ENCODE assay signal across 8 cellular contexts in the genomic region with DNA sequence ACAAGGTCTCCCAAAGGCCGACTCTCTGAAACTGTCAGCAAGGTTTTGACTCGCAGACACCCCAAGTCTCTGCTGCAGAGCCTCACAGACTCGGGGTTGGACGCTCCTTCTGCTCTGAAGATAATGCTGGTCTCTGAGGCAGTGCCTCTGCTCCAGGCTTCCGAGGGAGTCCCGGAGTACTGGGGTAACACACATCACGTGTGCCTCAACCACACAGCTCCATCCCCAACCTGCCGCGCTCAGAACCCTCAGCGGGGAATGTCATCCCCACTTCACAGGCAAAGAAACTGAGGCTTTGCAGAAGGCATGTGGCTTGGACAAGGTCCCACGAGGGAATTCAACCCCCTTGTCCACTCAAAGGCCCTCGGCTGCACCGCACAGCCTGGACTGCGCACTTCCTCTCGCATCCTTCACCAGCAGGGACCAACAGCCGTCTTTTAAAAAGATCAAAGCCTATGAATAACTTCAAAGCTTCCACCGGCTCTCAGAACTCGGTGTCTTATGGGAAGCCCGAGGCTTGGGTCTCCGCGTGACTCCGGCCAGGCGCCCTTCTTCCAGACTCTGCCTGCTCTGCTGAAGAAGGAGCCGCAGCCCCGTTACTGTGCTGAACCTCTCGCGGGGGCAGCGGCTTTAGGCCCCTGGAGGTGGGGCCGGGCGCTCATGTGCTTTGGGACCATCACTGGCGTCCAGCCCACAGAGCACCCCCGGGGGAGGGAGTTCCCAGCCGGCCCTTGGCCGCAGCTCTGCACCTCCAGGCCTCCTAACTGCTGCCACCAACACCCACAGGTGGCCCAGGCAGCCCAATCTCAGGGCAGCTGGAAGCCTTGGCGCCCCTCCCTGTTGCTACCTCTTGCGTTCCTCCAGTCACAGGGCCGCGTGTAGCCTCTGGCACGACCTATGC. TPM values are rescaled to one million over a fixed set of nuclear protein-coding genes. Genes with fewer than 3 reads are reported as not detected.
DNase-seq lines count a peak whose midpoint lies in the region; ATAC-seq, FAIRE-seq and TF ChIP-seq lines count a peak whose summit lies in the region.

No MANE protein-coding gene starts in this region.

- no peaks in the 10 kb centered on the region for H3K36me3 ChIP-seq in K562 (ENCODE audit: control insufficient read depth, insufficient read depth, low read length)
- no peaks in the 10 kb centered on the region for H3K36me3 ChIP-seq in liver (ENCODE audit: control insufficient read depth in 4 of 4, insufficient read depth in 3 of 4, low read depth in 1 of 4, low read length in 3 of 4)
- H3K36me3 ChIP-seq in testis (ENCODE audit: low read depth, missing control alignments) = no peaks in the 10 kb centered on the region

- H4K20me1 ChIP-seq in K562 (replicated peaks; ENCODE audit: control insufficient read depth, insufficient read depth, low read length) = peaks cover 7% of the 10 kb centered on the region; the same call in 1 of the 2 replicates

- H3K4me1 ChIP-seq in K562 (replicated peaks in 1 of 2; ENCODE audit: control insufficient read depth in 2 of 2, insufficient read depth in 2 of 2, low read length in 2 of 2) (peaks cover 0 to 77% of the 10 kb centered on the region in 2 experiments; a peak in 2 of 5 replicates), liver (ENCODE audit: control insufficient read depth in 4 of 4, insufficient read depth in 4 of 4, low read length in 3 of 4) (peaks cover 0 to 19% (median 2%) of the 10 kb centered on the region in 4 donors), testis (peaks cover 36% of the 10 kb centered on the region)

- no peak; the same call in 2 of the 3 replicates for ATAC-seq in K562
- ATAC-seq in HG02870 (IDR thresholded peaks at IDR 0.05; ENCODE audit: unreplicated experiment) = no peak
- ATAC-seq in HG02678 (IDR thresholded peaks at IDR 0.05; ENCODE audit: unreplicated experiment) = no peak

- no peaks in the 10 kb centered on the region for H3K9me3 ChIP-seq in K562 (replicated peaks; ENCODE audit: control insufficient read depth, insufficient read depth, low read depth, low read length)
- no peaks in the 10 kb centered on the region for H3K9me3 ChIP-seq in liver (ENCODE audit: control insufficient read depth in 4 of 4, low read length in 3 of 4)
- H3K9me3 ChIP-seq in testis = no peaks in the 10 kb centered on the region

- H3K4me1 Mint-ChIP-seq in activated CD4-positive, alpha-beta T cell treated with anti-CD3 and anti-CD28 coated beads, Interleukin-2, amount 10 ng/mL, durations not matched to agents 24 days and 14 days = peaks cover 36% of the 10 kb centered on the region

- WGBS in K562 (ENCODE audit: insufficient coverage, low coverage, missing lambda C conversion rate) = 30% methylated on average over 35 of the region's 39 CpGs
- 70% methylated on average over 39 of the region's 39 CpGs for WGBS in liver
- WGBS in testis, 2 donors = 45 to 60% methylated on average over 26 to 39 of the region's 39 CpGs

- H3K4me2 ChIP-seq in K562 (ENCODE audit: insufficient read depth, low read length) = no peak overlapping the region

- H3K4me3 ChIP-seq in K562 (no peak overlapping the region), liver (ENCODE audit: low read depth in 1 of 3, low read length in 3 of 3) (peak overlapping the region in 2 of 3 donors; percentile 54), testis (peak overlapping the region; percentile 57 to 72)

- no peak for FAIRE-seq in K562 (lab: Jason Lieb, UNC)

- intact Hi-C loops in activated CD4-positive, alpha-beta T cell treated with anti-CD3 and anti-CD28 coated beads, Interleukin-2, amount 10 ng/mL, durations not matched to agents 24 days and 14 days (cut with micrococcal nuclease) = loop anchor here (1.0 to 2.0 kb wide), 3 partner anchors 8 to 77 kb away; a partner anchor contains a TSS
- intact Hi-C loops in K562 (cut with micrococcal nuclease) (no loop called here), testis (cut with DNase I; ENCODE audit: low total_unique reads) (loop anchor here (10.0 kb wide), 1 partner anchor 79 kb away; a partner anchor contains a TSS)

- no peaks in the 10 kb centered on the region for H3K79me2 ChIP-seq in K562 (ENCODE audit: control insufficient read depth, insufficient read depth, low read length)

- no peak for TF ChIP-seq POLR2A in K562 (conservative IDR thresholded peaks at IDR 0.05)
- TF ChIP-seq POLR2A in testis (IDR thresholded peaks at IDR 0.05) = no peak

- peak overlapping the region; percentile 94 for H3K27ac Mint-ChIP-seq in activated CD4-positive, alpha-beta T cell treated with anti-CD3 and anti-CD28 coated beads, Interleukin-2, amount 10 ng/mL, durations not matched to agents 24 days and 14 days

- no peak for TF ChIP-seq EP300 in K562 (IDR thresholded peaks at IDR 0.05; ENCODE audit: low read length)

- H3K9me3 Mint-ChIP-seq in activated CD4-positive, alpha-beta T cell treated with anti-CD3 and anti-CD28 coated beads, Interleukin-2, amount 10 ng/mL, durations not matched to agents 24 days and 14 days = no peaks in the 10 kb centered on the region

- no TSS peak for BruUV-seq in K562 (replicated peaks; lab: Mats Ljungman, UMichigan)

- peak overlapping the region; percentile 100 for H3K4me3 Mint-ChIP-seq in activated CD4-positive, alpha-beta T cell treated with anti-CD3 and anti-CD28 coated beads, Interleukin-2, amount 10 ng/mL, durations not matched to agents 24 days and 14 days

- H3K9ac ChIP-seq in K562 (ENCODE audit: insufficient read depth in 1 of 2, low read depth in 2 of 2, low read length in 2 of 2) (no peak overlapping the region; a peak in 1 of 4 replicates), liver (ENCODE audit: low read depth in 1 of 2, low read length in 2 of 2) (peak overlapping the region in 1 of 2 donors; percentile 18)

- TF ChIP-seq RAD21 in K562 (CRISPR knock-in tag; conservative IDR thresholded peaks at IDR 0.05 in 1 of 2, IDR thresholded peaks at IDR 0.05 in 1 of 2) (no peak), liver (IDR thresholded peaks at IDR 0.05) (no peak)

- H3K27me3 ChIP-seq in K562 (ENCODE audit: control insufficient read depth in 2 of 2, insufficient read depth in 2 of 2, low read length in 2 of 2) (peaks cover 18 to 61% of the 10 kb centered on the region in 2 experiments; a peak in 4 of 5 replicates), liver (ENCODE audit: control insufficient read depth in 4 of 4, insufficient read depth in 4 of 4, low read length in 3 of 4) (no peaks in the 10 kb centered on the region), testis (no peaks in the 10 kb centered on the region)

- peak; percentile 80 for DNase-seq in activated CD4-positive, alpha-beta T cell treated with anti-CD3 and anti-CD28 coated beads, Interleukin-2, amount 10 ng/mL, durations not matched to agents 24 days and 14 days
- DNase-seq in activated CD4-positive, alpha-beta T cell treated with anti-CD3 and anti-CD28 coated beads, Interleukin-2, amount 50 U/mL, for 1 hour = no peak
- peak in 2 of 4 experiments; percentile 53 to 55 for DNase-seq in K562 (ENCODE audit: extremely low read depth in 1 of 4, low spot score in 3 of 4)
- no peak for DNase-seq in testis
- DNase-seq in H4 (ENCODE audit: low spot score) = no peak

- in situ Hi-C loops in K562 (cut with MboI) = no loop called here

- H3K27ac ChIP-seq in K562 (ENCODE audit: extremely low read depth, low read depth, low read length) = no peak overlapping the region
- H3K27ac ChIP-seq in liver (ENCODE audit: low read depth in 1 of 2, low read length in 2 of 2) = peak overlapping the region; percentile 29 to 80
- H3K27ac ChIP-seq in testis = peak overlapping the region; percentile 88 to 90

- H3K9me1 ChIP-seq in K562 (ENCODE audit: control insufficient read depth, insufficient read depth, low read length) = no peaks in the 10 kb centered on the region

- CTCF ChIA-PET in K562 (lab: Yijun Ruan, JAX; ENCODE audit: low intra/inter-chr PET ratio) = no interaction called here

- H3K36me3 Mint-ChIP-seq in activated CD4-positive, alpha-beta T cell treated with anti-CD3 and anti-CD28 coated beads, Interleukin-2, amount 10 ng/mL, durations not matched to agents 24 days and 14 days (ENCODE audit: low read depth) = peaks cover 38% of the 10 kb centered on the region

- no peaks in the 10 kb centered on the region for H3K27me3 Mint-ChIP-seq in activated CD4-positive, alpha-beta T cell treated with anti-CD3 and anti-CD28 coated beads, Interleukin-2, amount 10 ng/mL, durations not matched to agents 24 days and 14 days

- no peak overlapping the region for H2AFZ ChIP-seq in K562 (ENCODE audit: low read depth, low read length)

- POLR2A ChIA-PET in K562 (lab: Yijun Ruan, JAX) = interaction anchor here (0.6 kb wide), 1 partner anchor 76 kb away, joined by 3 read pairs; no protein-coding TSS in a partner anchor

- TF ChIP-seq CTCF in K562 (IDR thresholded peaks at IDR 0.05 in 2 of 3, conservative IDR thresholded peaks at IDR 0.05 in 1 of 3; ENCODE audit: insufficient read depth in 2 of 3, low read depth in 1 of 3, low read length in 3 of 3) (no peak), liver (IDR thresholded peaks at IDR 0.05; ENCODE audit: low read depth, low read length, missing input control) (no peak), testis (IDR thresholded peaks at IDR 0.05) (no peak)

RNA-seq across cellular contexts. Expression of a gene that starts 2.2 kb away (rescaled TPM):
- total RNA-seq in activated CD4-positive, alpha-beta T cell treated with anti-CD3 and anti-CD28 coated beads, Interleukin-2, amount 10 ng/mL, durations not matched to agents 24 days and 14 days = 19.9 and 20.8 TPM in 2 replicates
- total RNA-seq in K562 (2011; cell fraction: chromatin; rRNA removed; ENCODE audit: low replicate concordance) = not detected in 2 replicates
- total RNA-seq in K562 (2011; cell fraction: nucleolus; rRNA removed) = not detected in 2 replicates
- total RNA-seq in K562 (2011; cell fraction: nucleoplasm; rRNA removed) = not detected in 2 replicates
- not detected in 2 replicates for total RNA-seq in K562 (2014; rRNA removed)
- not detected in 2 replicates for total RNA-seq in K562 (2014; rRNA removed; fragmentation: Illumina TruSeq; extraction: Trizol)
- total RNA-seq in K562 (2015; rRNA removed; fragmentation: Illumina TruSeq; extraction: Trizol) = not detected in 2 replicates
- 0.18 TPM in 1 of 2 replicates, not detected in the other for total RNA-seq in K562 (2021)
- polyA plus RNA-seq in K562 (2011; rRNA removed) = not detected in 2 replicates
- polyA plus RNA-seq in K562 (2011; cell fraction: cytosol; rRNA removed) = not detected in 2 replicates
- not detected in 2 replicates for polyA plus RNA-seq in K562 (2011; cell fraction: nucleus; rRNA removed)
- 0.09 and 0.29 TPM in 2 replicates for polyA plus RNA-seq in K562 (2012)
- not detected in 2 replicates for polyA plus RNA-seq in K562 (2014; fragmentation: Illumina TruSeq; extraction: Trizol)
- under 1 TPM in 1 of 2 experiments, not detected in 1; 0.04 TPM for polyA plus RNA-seq in K562 (2014; fragmentation: Nextera tagmentation; extraction: Ambion mirVana)
- not detected in 2 replicates for polyA plus RNA-seq in K562 (2014; rRNA removed)
- not detected in 2 replicates for polyA minus RNA-seq in K562 (2011; rRNA and poly(A)+ RNA removed)
- not detected in 2 replicates for polyA minus RNA-seq in K562 (2011; cell fraction: cytosol; rRNA and poly(A)+ RNA removed)
- polyA minus RNA-seq in K562 (2011; cell fraction: nucleus; rRNA and poly(A)+ RNA removed) = not detected in 2 replicates
- total RNA-seq in liver = 10 to 100 TPM in 1 of 2 donors, 1 to 10 TPM in 1; 3.5 to 11.7 TPM
- polyA plus RNA-seq in liver = 10 to 100 TPM in 1 of 2 donors, 1 to 10 TPM in 1; 9.8 to 14.4 TPM
- total RNA-seq in testis = 10 to 100 TPM; 19.4 to 21.4 TPM
- 13.7 TPM for polyA plus RNA-seq in testis (ENCODE audit: insufficient read depth, low read depth, low replicate concordance)
- not detected in 2 replicates for total RNA-seq in H4 (2014; rRNA removed; shearing (Covaris generic))

RNA-seq across cellular contexts. Expression of a gene that starts 42.5 kb away (rescaled TPM):
- total RNA-seq in activated CD4-positive, alpha-beta T cell treated with anti-CD3 and anti-CD28 coated beads, Interleukin-2, amount 10 ng/mL, durations not matched to agents 24 days and 14 days = 91.4 and 101 TPM in 2 replicates
- 105 and 266 TPM in 2 replicates for total RNA-seq in K562 (2011; cell fraction: chromatin; rRNA removed; ENCODE audit: low replicate concordance)
- 180 and 212 TPM in 2 replicates for total RNA-seq in K562 (2011; cell fraction: nucleolus; rRNA removed)
- total RNA-seq in K562 (2011; cell fraction: nucleoplasm; rRNA removed) = 109 and 112 TPM in 2 replicates
- total RNA-seq in K562 (2014; rRNA removed) (35.1 and 47.4 TPM in 2 replicates), K562 (2014; rRNA removed; fragmentation: Illumina TruSeq; extraction: Trizol) (1.7 and 3.0 TPM in 2 replicates), K562 (2015; rRNA removed; fragmentation: Illumina TruSeq; extraction: Trizol) (21.2 and 21.9 TPM in 2 replicates), K562 (2021) (77.4 and 91.8 TPM in 2 replicates), liver (10 to 100 TPM; 12.9 to 14.6 TPM), testis (10 to 100 TPM; 45.2 to 46.0 TPM)
- polyA plus RNA-seq in K562 (2011; rRNA removed) (14.5 and 24.6 TPM in 2 replicates), K562 (2014; fragmentation: Illumina TruSeq; extraction: Trizol) (8.2 and 29.3 TPM in 2 replicates), K562 (2014; fragmentation: Nextera tagmentation; extraction: Ambion mirVana) (1 to 10 TPM in 1 of 2 experiments, under 1 TPM in 1; 0.51 to 1.4 TPM), K562 (2014; rRNA removed) (60.2 and 63.2 TPM in 2 replicates), liver (10 to 100 TPM; 17.8 to 19.3 TPM), testis (ENCODE audit: insufficient read depth, low read depth, low replicate concordance) (25.7 TPM)
- polyA plus RNA-seq in K562 (2011; cell fraction: cytosol; rRNA removed) = 19.9 and 53.3 TPM in 2 replicates
- 229 and 359 TPM in 2 replicates for polyA plus RNA-seq in K562 (2011; cell fraction: nucleus; rRNA removed)
- 48.2 and 53.0 TPM in 2 replicates for polyA plus RNA-seq in K562 (2012)
- polyA minus RNA-seq in K562 (2011; rRNA and poly(A)+ RNA removed) = 5.7 and 6.3 TPM in 2 replicates
- polyA minus RNA-seq in K562 (2011; cell fraction: cytosol; rRNA and poly(A)+ RNA removed) = 24.3 and 30.0 TPM in 2 replicates
- 48.3 and 54.8 TPM in 2 replicates for polyA minus RNA-seq in K562 (2011; cell fraction: nucleus; rRNA and poly(A)+ RNA removed)
- total RNA-seq in H4 (2014; rRNA removed; shearing (Covaris generic)) = 3.6 and 4.8 TPM in 2 replicates

RNA-seq across cellular contexts. Expression of a gene that starts 46.9 kb away (rescaled TPM):
- not detected in 2 replicates for total RNA-seq in activated CD4-positive, alpha-beta T cell treated with anti-CD3 and anti-CD28 coated beads, Interleukin-2, amount 10 ng/mL, durations not matched to agents 24 days and 14 days
- total RNA-seq in K562 (2011; cell fraction: chromatin; rRNA removed; ENCODE audit: low replicate concordance) = not detected in 2 replicates
- total RNA-seq in K562 (2011; cell fraction: nucleolus; rRNA removed) = not detected in 2 replicates
- total RNA-seq in K562 (2011; cell fraction: nucleoplasm; rRNA removed) = not detected in 2 replicates
- total RNA-seq in K562 (2014; rRNA removed) (not detected in 2 replicates), K562 (2014; rRNA removed; fragmentation: Illumina TruSeq; extraction: Trizol) (not detected in 2 replicates), K562 (2015; rRNA removed; fragmentation: Illumina TruSeq; extraction: Trizol) (not detected in 2 replicates), K562 (2021) (0.11 and 0.38 TPM in 2 replicates), liver (under 1 TPM; 0.08 to 0.61 TPM), testis (1 to 10 TPM; 1.7 to 3.4 TPM)
- polyA plus RNA-seq in K562 (2011; rRNA removed) (not detected in 2 replicates), K562 (2014; fragmentation: Illumina TruSeq; extraction: Trizol) (not detected in 2 replicates), K562 (2014; fragmentation: Nextera tagmentation; extraction: Ambion mirVana) (not detected), K562 (2014; rRNA removed) (not detected in 2 replicates), liver (not detected), testis (ENCODE audit: insufficient read depth, low read depth, low replicate concordance) (1.3 TPM)
- 0.07 TPM in 1 of 2 replicates, not detected in the other for polyA plus RNA-seq in K562 (2011; cell fraction: cytosol; rRNA removed)
- 0.09 TPM in 1 of 2 replicates, not detected in the other for polyA plus RNA-seq in K562 (2011; cell fraction: nucleus; rRNA removed)
- not detected in 2 replicates for polyA plus RNA-seq in K562 (2012)
- polyA minus RNA-seq in K562 (2011; rRNA and poly(A)+ RNA removed) = not detected in 2 replicates
- not detected in 2 replicates for polyA minus RNA-seq in K562 (2011; cell fraction: cytosol; rRNA and poly(A)+ RNA removed)
- polyA minus RNA-seq in K562 (2011; cell fraction: nucleus; rRNA and poly(A)+ RNA removed) = not detected in 2 replicates
- not detected in 2 replicates for total RNA-seq in H4 (2014; rRNA removed; shearing (Covaris generic))
